8 cellular contexts compared by ENCODE assay signal in genomic region chr5:154198611-154199230, GRCh38. TPM values are rescaled to one million over a fixed set of nuclear protein-coding genes. Genes with fewer than 3 reads are reported as not detected.
DNase-seq lines count a peak whose midpoint lies in the region; TF ChIP-seq lines count a peak whose summit lies in the region.

No MANE protein-coding gene starts in this region.

- peaks cover 13% of the 10 kb centered on the region for H3K36me3 Mint-ChIP-seq in activated naive CD8-positive, alpha-beta T cell
- H3K36me3 Mint-ChIP-seq in mesothelial cell of epicardium, result no peaks in the 10 kb centered on the region

- no peaks in the 10 kb centered on the region for H3K27me3 ChIP-seq in HAP-1 (ENCODE audit: low read depth)

- CTCF ChIA-PET in HEK293 (lab: Yijun Ruan, JAX), result interaction anchor here (0.6 to 2.4 kb wide), 3 partner anchors 14 to 58 kb away, joined by 3 to 7 read pairs (median 3); no protein-coding TSS in a partner anchor

- H3K4me3 Mint-ChIP-seq in activated naive CD8-positive, alpha-beta T cell, result peak overlapping the region; percentile 72
- no peak overlapping the region for H3K4me3 Mint-ChIP-seq in mesothelial cell of epicardium

- DNase-seq in AG10803 (ENCODE audit: low read depth) (peak; percentile 87), islet precursor cell (peak; percentile 52), mesothelial cell of epicardium (ENCODE audit: low spot score in 2 of 2, unreplicated experiment in 2 of 2) (no peak), NCI-H446 (lab: John Stamatoyannopoulos, UW) (no peak), Ammon's horn (ENCODE audit: low spot score) (no peak), HAP-1 (ENCODE audit: low spot score in 2 of 2) (no peak)

- peaks cover 0 to 13% of the 10 kb centered on the region in 2 experiments; a peak in 1 of 3 replicates for H3K36me3 ChIP-seq in HEK293 (ENCODE audit: control insufficient read depth in 2 of 2, insufficient read depth in 1 of 2, low read length in 2 of 2)
- no peaks in the 10 kb centered on the region for H3K36me3 ChIP-seq in HAP-1 (replicated peaks)

- H3K4me1 ChIP-seq in HEK293 (ENCODE audit: control insufficient read depth, insufficient read depth, low read length) (peaks cover 7% of the 10 kb centered on the region; the same call in 1 of the 2 replicates), HAP-1 (no peaks in the 10 kb centered on the region)

- in situ Hi-C loops in HAP-1 (cut with MboI; ENCODE audit: low sequenced_read_pairs), result no loop called here

- no peaks in the 10 kb centered on the region for H3K9me3 ChIP-seq in HEK293 (ENCODE audit: control insufficient read depth, insufficient read depth, low read depth, low read length)
- H3K9me3 ChIP-seq in HAP-1, result no peaks in the 10 kb centered on the region

- H3K27ac ChIP-seq in HEK293 (ENCODE audit: extremely low read depth, low read depth, low read length), result no peak overlapping the region

- H3K27ac Mint-ChIP-seq in activated naive CD8-positive, alpha-beta T cell, result peak overlapping the region; percentile 80
- H3K27ac Mint-ChIP-seq in mesothelial cell of epicardium, result no peak overlapping the region

- POLR2A ChIA-PET in HEK293 (lab: Yijun Ruan, JAX), result interaction anchor here (1.5 kb wide), 1 partner anchor 8 kb away, joined by 5 read pairs; the partner anchor contains the start of gene GALNT10

- H3K4me3 ChIP-seq in AG10803 (ENCODE audit: low read length) (no peak overlapping the region), HEK293 (ENCODE audit: low read depth, low read length) (no peak overlapping the region), HAP-1 (no peak overlapping the region)

- H3K27me3 Mint-ChIP-seq in activated naive CD8-positive, alpha-beta T cell, result no peaks in the 10 kb centered on the region
- H3K27me3 Mint-ChIP-seq in mesothelial cell of epicardium (ENCODE audit: low read depth), result peaks cover 31% of the 10 kb centered on the region

- peaks cover 72% of the 10 kb centered on the region for H3K4me1 Mint-ChIP-seq in activated naive CD8-positive, alpha-beta T cell (ENCODE audit: low read depth)
- H3K4me1 Mint-ChIP-seq in mesothelial cell of epicardium, result peaks cover 22% of the 10 kb centered on the region

- no peaks in the 10 kb centered on the region for H3K9me3 Mint-ChIP-seq in activated naive CD8-positive, alpha-beta T cell (ENCODE audit: low read depth)
- no peaks in the 10 kb centered on the region for H3K9me3 Mint-ChIP-seq in mesothelial cell of epicardium

- TF ChIP-seq CTCF in AG10803 (conservative IDR thresholded peaks at IDR 0.05; ENCODE audit: low read length) (no peak), HEK293 (tag by site-specific recombination; IDR thresholded peaks at IDR 0.05) (no peak), mesothelial cell of epicardium (IDR thresholded peaks at IDR 0.05; ENCODE audit: unreplicated experiment) (no peak)

TF ChIP-seq in HEK293, 187 proteins besides CTCF, POLR2A, EP300 and RAD21:
- TF ChIP-seq ZBTB20 (tag by site-specific recombination; IDR thresholded peaks at IDR 0.05) (peak; percentile 59), TSHZ1 (tag by site-specific recombination; IDR thresholded peaks at IDR 0.05; ENCODE audit: borderline replicate concordance) (no peak)

RNA-seq across cellular contexts. Expression of gene GALNT10, which starts 8.2 kb away (rescaled TPM):
- 13.5 to 14.5 TPM (median 13.9 TPM) in 3 replicates for total RNA-seq in mesothelial cell of epicardium

Comparison
In these comparisons a context has a peak if more than half of its experiments do, and no peak if none do; other contexts are left out.
1. DNase-seq: peak in AG10803 (single experiment) and islet precursor cell (single experiment); none in mesothelial cell of epicardium (0 of 2), NCI-H446 (0 of 2), Ammon's horn (single experiment) and HAP-1 (0 of 2).